Comparison of ENCODE assay signal across 1 cellular context in genomic region chr15:42590619-42591237, GRCh38.
A peak's percentile ranks its signal among the peaks of the same experiment; 100 is the strongest.
TF ChIP-seq lines count a peak whose summit lies in the region.

No MANE protein-coding gene starts in this region.

TF ChIP-seq in HepG2, 621 proteins besides CTCF, POLR2A, EP300 and RAD21 (continues in another document):
- no peak for TF ChIP-seq ZSCAN9 (CRISPR knock-in tag; IDR thresholded peaks at IDR 0.05; ENCODE audit: borderline replicate concordance)
- no peak for TF ChIP-seq ZSCAN25 (CRISPR knock-in tag; IDR thresholded peaks at IDR 0.05)
- no peak for TF ChIP-seq MTA3 (CRISPR knock-in tag; IDR thresholded peaks at IDR 0.05)
- TF ChIP-seq ZBTB2 (CRISPR knock-in tag; IDR thresholded peaks at IDR 0.05; ENCODE audit: low read depth) = no peak
- peak; percentile 34; the same call in 1 of the 2 replicates for TF ChIP-seq FOXA3 (CRISPR knock-in tag; IDR thresholded peaks at IDR 0.05)
- TF ChIP-seq RXRB (CRISPR knock-in tag; IDR thresholded peaks at IDR 0.05; ENCODE audit: borderline replicate concordance) = peak; percentile 58; the same call in 1 of the 2 replicates
- no peak for TF ChIP-seq ZNF264 (CRISPR knock-in tag; IDR thresholded peaks at IDR 0.05)
- TF ChIP-seq, protein P1, sequence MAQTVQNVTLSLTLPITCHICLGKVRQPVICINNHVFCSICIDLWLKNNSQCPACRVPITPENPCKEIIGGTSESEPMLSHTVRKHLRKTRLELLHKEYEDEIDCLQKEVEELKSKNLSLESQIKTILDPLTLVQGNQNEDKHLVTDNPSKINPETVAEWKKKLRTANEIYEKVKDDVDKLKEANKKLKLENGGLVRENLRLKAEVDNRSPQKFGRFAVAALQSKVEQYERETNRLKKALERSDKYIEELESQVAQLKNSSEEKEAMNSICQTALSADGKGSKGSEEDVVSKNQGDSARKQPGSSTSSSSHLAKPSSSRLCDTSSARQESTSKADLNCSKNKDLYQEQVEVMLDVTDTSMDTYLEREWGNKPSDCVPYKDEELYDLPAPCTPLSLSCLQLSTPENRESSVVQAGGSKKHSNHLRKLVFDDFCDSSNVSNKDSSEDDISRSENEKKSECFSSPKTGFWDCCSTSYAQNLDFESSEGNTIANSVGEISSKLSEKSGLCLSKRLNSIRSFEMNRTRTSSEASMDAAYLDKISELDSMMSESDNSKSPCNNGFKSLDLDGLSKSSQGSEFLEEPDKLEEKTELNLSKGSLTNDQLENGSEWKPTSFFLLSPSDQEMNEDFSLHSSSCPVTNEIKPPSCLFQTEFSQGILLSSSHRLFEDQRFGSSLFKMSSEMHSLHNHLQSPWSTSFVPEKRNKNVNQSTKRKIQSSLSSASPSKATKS (CRISPR knock-in tag; IDR thresholded peaks at IDR 0.05) = no peak
- no peak for TF ChIP-seq HMGXB4 (CRISPR knock-in tag; IDR thresholded peaks at IDR 0.05; ENCODE audit: borderline replicate concordance in 1 of 2, low read depth in 1 of 2)
- TF ChIP-seq ZBTB38 (CRISPR knock-in tag; IDR thresholded peaks at IDR 0.05) = no peak
- 0 out of 2 replicates have a peak, but pooled peaks have one; percentile 58 for TF ChIP-seq DNMT1 (CRISPR knock-in tag; IDR thresholded peaks at IDR 0.05)
- no peak for TF ChIP-seq ZNF607 (CRISPR knock-in tag; IDR thresholded peaks at IDR 0.05; ENCODE audit: borderline replicate concordance)
- TF ChIP-seq, protein P2, sequence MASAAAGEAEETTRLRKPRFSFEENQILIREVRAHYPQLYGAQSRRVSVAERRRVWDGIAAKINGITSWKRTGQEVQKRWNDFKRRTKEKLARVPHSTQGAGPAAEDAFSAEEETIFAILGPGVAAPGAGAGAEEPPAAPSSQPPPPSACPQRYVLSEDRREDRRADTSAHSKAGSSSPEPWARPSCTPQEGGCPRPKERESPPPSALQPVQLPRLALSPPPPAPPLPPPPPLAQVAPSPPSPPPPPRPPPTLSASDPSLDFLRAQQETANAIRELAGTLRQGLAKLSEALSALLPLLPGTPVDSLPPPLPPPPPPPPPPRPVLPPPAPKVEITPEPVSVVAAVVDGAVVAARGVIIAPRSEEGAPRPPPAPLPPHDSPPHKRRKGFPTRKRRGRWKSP (CRISPR knock-in tag; IDR thresholded peaks at IDR 0.05) = no peak
- no peak for TF ChIP-seq HIC2 (CRISPR knock-in tag; IDR thresholded peaks at IDR 0.05; ENCODE audit: low read depth)
- TF ChIP-seq DMTF1 (CRISPR knock-in tag; IDR thresholded peaks at IDR 0.05) = no peak
- TF ChIP-seq RXRA (CRISPR knock-in tag; IDR thresholded peaks at IDR 0.05) = peak; percentile 62; the same call in 1 of the 2 replicates
- TF ChIP-seq, protein P3, sequence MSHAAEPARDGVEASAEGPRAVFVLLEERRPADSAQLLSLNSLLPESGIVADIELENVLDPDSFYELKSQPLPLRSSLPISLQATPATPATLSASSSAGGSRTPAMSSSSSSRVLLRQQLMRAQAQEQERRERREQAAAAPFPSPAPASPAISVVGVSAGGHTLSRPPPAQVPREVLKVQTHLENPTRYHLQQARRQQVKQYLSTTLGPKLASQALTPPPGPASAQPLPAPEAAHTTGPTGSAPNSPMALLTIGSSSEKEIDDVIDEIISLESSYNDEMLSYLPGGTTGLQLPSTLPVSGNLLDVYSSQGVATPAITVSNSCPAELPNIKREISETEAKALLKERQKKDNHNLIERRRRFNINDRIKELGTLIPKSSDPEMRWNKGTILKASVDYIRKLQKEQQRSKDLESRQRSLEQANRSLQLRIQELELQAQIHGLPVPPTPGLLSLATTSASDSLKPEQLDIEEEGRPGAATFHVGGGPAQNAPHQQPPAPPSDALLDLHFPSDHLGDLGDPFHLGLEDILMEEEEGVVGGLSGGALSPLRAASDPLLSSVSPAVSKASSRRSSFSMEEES (CRISPR knock-in tag; IDR thresholded peaks at IDR 0.05) = no peak
- TF ChIP-seq ZNF256 (CRISPR knock-in tag; conservative IDR thresholded peaks at IDR 0.05) = no peak
- peak; percentile 45; the same call in 1 of the 2 replicates for TF ChIP-seq ARID4A (CRISPR knock-in tag; IDR thresholded peaks at IDR 0.05; ENCODE audit: borderline replicate concordance)
- TF ChIP-seq FOXA1 (IDR thresholded peaks at IDR 0.05) = no peak
- peak; percentile 4; the same call in 1 of the 2 replicates for TF ChIP-seq FOXA1 (CRISPR knock-in tag; IDR thresholded peaks at IDR 0.05)
- TF ChIP-seq ZMYM2 (CRISPR knock-in tag; IDR thresholded peaks at IDR 0.05) = no peak
- TF ChIP-seq, protein P4, sequence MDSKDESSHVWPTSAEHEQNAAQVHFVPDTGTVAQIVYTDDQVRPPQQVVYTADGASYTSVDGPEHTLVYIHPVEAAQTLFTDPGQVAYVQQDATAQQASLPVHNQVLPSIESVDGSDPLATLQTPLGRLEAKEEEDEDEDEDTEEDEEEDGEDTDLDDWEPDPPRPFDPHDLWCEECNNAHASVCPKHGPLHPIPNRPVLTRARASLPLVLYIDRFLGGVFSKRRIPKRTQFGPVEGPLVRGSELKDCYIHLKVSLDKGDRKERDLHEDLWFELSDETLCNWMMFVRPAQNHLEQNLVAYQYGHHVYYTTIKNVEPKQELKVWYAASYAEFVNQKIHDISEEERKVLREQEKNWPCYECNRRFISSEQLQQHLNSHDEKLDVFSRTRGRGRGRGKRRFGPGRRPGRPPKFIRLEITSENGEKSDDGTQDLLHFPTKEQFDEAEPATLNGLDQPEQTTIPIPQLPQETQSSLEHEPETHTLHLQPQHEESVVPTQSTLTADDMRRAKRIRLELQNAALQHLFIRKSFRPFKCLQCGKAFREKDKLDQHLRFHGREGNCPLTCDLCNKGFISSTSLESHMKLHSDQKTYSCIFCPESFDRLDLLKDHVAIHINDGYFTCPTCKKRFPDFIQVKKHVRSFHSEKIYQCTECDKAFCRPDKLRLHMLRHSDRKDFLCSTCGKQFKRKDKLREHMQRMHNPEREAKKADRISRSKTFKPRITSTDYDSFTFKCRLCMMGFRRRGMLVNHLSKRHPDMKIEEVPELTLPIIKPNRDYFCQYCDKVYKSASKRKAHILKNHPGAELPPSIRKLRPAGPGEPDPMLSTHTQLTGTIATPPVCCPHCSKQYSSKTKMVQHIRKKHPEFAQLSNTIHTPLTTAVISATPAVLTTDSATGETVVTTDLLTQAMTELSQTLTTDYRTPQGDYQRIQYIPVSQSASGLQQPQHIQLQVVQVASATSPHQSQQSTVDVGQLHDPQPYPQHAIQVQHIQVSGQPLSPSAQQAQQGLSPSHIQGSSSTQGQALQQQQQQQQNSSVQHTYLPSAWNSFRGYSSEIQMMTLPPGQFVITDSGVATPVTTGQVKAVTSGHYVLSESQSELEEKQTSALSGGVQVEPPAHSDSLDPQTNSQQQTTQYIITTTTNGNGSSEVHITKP (CRISPR knock-in tag; IDR thresholded peaks at IDR 0.05; ENCODE audit: low read depth) = no peak
- TF ChIP-seq, protein P5, sequence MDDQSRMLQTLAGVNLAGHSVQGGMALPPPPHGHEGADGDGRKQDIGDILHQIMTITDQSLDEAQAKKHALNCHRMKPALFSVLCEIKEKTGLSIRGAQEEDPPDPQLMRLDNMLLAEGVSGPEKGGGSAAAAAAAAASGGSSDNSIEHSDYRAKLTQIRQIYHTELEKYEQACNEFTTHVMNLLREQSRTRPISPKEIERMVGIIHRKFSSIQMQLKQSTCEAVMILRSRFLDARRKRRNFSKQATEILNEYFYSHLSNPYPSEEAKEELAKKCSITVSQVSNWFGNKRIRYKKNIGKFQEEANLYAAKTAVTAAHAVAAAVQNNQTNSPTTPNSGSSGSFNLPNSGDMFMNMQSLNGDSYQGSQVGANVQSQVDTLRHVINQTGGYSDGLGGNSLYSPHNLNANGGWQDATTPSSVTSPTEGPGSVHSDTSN (CRISPR knock-in tag; IDR thresholded peaks at IDR 0.05; ENCODE audit: borderline replicate concordance) = no peak
- no peak for TF ChIP-seq NFE2L1 (CRISPR knock-in tag; IDR thresholded peaks at IDR 0.05; ENCODE audit: borderline replicate concordance)
- peak in 1 of 2 experiments; percentile 42; a peak in 1 of 4 replicates for TF ChIP-seq NR2F1 (CRISPR knock-in tag; IDR thresholded peaks at IDR 0.05)
